19 cellular contexts compared by ENCODE assay signal in the genomic region with DNA sequence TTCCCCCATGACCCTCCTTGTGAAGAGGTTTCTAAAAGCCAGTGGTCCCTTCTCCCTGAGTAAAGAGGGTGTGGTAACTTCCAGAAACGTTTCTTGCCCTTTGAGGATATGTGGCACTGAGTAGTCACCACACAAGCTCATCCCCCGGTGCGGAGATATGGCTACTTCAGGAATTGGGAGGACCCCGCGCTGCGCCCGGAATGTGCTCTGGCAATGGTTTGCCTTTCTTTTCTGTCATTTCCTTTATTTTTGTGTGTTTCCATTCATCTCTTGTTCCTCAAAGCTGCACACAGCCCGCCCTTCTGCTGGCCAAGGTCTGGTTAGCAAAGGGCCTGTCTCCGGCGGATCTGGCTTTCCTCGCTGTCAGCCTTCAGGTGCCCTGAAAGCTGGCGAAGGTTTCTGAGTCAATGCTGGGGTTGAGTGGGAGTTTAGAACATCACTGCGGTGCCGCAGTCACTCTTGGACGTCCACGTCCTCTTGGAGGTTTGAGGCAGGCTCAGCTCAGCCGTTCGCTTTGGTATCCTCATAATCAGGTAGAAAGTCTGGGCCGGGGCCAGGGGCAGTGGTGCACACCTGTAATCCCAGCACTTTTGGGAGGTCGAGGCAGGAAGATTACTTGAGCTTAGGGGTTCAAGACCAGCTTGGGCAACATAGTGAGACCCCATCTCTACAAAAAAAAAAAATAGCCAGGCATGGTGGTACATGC.
"Had no signal": no experiment of that assay in that cellular context is flagged by ENCODE, and none has a peak within 500 bp of the region (broad histone marks: within the 10 kb centered on the region; RNA-seq: fewer than 3 reads in every experiment).

No MANE protein-coding gene starts in this region.

- H3K27ac ChIP-seq: body of pancreas, parathyroid adenoma, upper lobe of left lung had no signal

- H3K4me1 ChIP-seq: body of pancreas, parathyroid adenoma had no signal

- DNase-seq: activated CD4-positive, alpha-beta memory T cell treated with anti-CD3 and anti-CD28 coated beads, Interleukin-2, amount 10 ng/mL, durations not matched to agents 7 days and 5 days; activated CD4-positive, alpha-beta T cell treated with anti-CD3 and anti-CD28 coated beads, Interleukin-2, amount 10 ng/mL, durations not matched to agents 24 days and 14 days; activated effector memory CD4-positive, alpha-beta T cell treated with anti-CD3 and anti-CD28 coated beads, Interleukin-2, amount 50 U/mL, for 16 hours; activated naive CD4-positive, alpha-beta T cell treated with anti-CD3 and anti-CD28 coated beads, Interleukin-2, amount 50 U/mL, for 16 hours; activated naive CD8-positive, alpha-beta T cell treated with anti-CD3 and anti-CD28 coated beads, Interleukin-2, amount 50 U/mL, for 24 hours; body of pancreas; caudate nucleus; effector CD4-positive, alpha-beta T cell; erythroblast; foreskin fibroblast; hypothalamus; naive thymus-derived CD8-positive, alpha-beta T cell; stimulated activated CD4-positive, alpha-beta T cell treated with anti-CD3 and anti-CD28 coated beads, Interleukin-4, amount 100 ng/mL, for 1 hour; stimulated activated naive CD4-positive, alpha-beta T cell treated with Interleukin-2 at 50 U/mL for 16 hours; T-helper 17 cell; upper lobe of left lung had no signal

- H3K4me3 ChIP-seq: body of pancreas, upper lobe of left lung had no signal

- H3K27ac Mint-ChIP-seq: activated CD4-positive, alpha-beta memory T cell treated with anti-CD3 and anti-CD28 coated beads, Interleukin-2, amount 10 ng/mL, durations not matched to agents 7 days and 5 days; activated CD4-positive, alpha-beta T cell treated with anti-CD3 and anti-CD28 coated beads, Interleukin-2, amount 10 ng/mL, durations not matched to agents 24 days and 14 days; activated naive CD8-positive, alpha-beta T cell treated with anti-CD3 and anti-CD28 coated beads, Interleukin-2, amount 50 U/mL, for 24 hours; dendritic cell treated with granulocyte-macrophage colony-stimulating factor and Interleukin-4, amounts not matched to agents 40 ng/mL and 50 ng/mL, for 4 days; T-helper 17 cell had no signal

- H3K4me3 Mint-ChIP-seq: activated CD4-positive, alpha-beta memory T cell treated with anti-CD3 and anti-CD28 coated beads, Interleukin-2, amount 10 ng/mL, durations not matched to agents 7 days and 5 days; activated CD4-positive, alpha-beta T cell treated with anti-CD3 and anti-CD28 coated beads, Interleukin-2, amount 10 ng/mL, durations not matched to agents 24 days and 14 days; activated naive CD8-positive, alpha-beta T cell treated with anti-CD3 and anti-CD28 coated beads, Interleukin-2, amount 50 U/mL, for 24 hours; dendritic cell treated with granulocyte-macrophage colony-stimulating factor and Interleukin-4, amounts not matched to agents 40 ng/mL and 50 ng/mL, for 4 days; naive thymus-derived CD8-positive, alpha-beta T cell; T-helper 17 cell had no signal

- ATAC-seq: activated CD4-positive, CD25-positive, alpha-beta regulatory T cell treated with anti-CD3 and anti-CD28 coated beads, Interleukin-2, amount 50 U/mL, for 24 hours; activated naive CD8-positive, alpha-beta T cell treated with anti-CD3 and anti-CD28 coated beads, Interleukin-2, amount 50 U/mL, for 24 hours; body of pancreas; naive thymus-derived CD8-positive, alpha-beta T cell; T-helper 17 cell had no signal

- H3K9me3 ChIP-seq: body of pancreas, upper lobe of left lung had no signal

- H3K9me3 Mint-ChIP-seq: activated CD4-positive, alpha-beta memory T cell treated with anti-CD3 and anti-CD28 coated beads, Interleukin-2, amount 10 ng/mL, durations not matched to agents 7 days and 5 days; activated CD4-positive, alpha-beta T cell treated with anti-CD3 and anti-CD28 coated beads, Interleukin-2, amount 10 ng/mL, durations not matched to agents 24 days and 14 days; activated naive CD8-positive, alpha-beta T cell treated with anti-CD3 and anti-CD28 coated beads, Interleukin-2, amount 50 U/mL, for 24 hours; dendritic cell treated with granulocyte-macrophage colony-stimulating factor and Interleukin-4, amounts not matched to agents 40 ng/mL and 50 ng/mL, for 4 days; naive thymus-derived CD8-positive, alpha-beta T cell had no signal

- H3K4me1 Mint-ChIP-seq: activated CD4-positive, alpha-beta memory T cell treated with anti-CD3 and anti-CD28 coated beads, Interleukin-2, amount 10 ng/mL, durations not matched to agents 7 days and 5 days; activated CD4-positive, alpha-beta T cell treated with anti-CD3 and anti-CD28 coated beads, Interleukin-2, amount 10 ng/mL, durations not matched to agents 24 days and 14 days; activated naive CD8-positive, alpha-beta T cell treated with anti-CD3 and anti-CD28 coated beads, Interleukin-2, amount 50 U/mL, for 24 hours; naive thymus-derived CD8-positive, alpha-beta T cell had no signal

- H3K9ac ChIP-seq: parathyroid adenoma had no signal

- H3K27me3 ChIP-seq: body of pancreas, upper lobe of left lung had no signal

- H3K27me3 Mint-ChIP-seq: activated CD4-positive, alpha-beta memory T cell treated with anti-CD3 and anti-CD28 coated beads, Interleukin-2, amount 10 ng/mL, durations not matched to agents 7 days and 5 days; activated CD4-positive, alpha-beta T cell treated with anti-CD3 and anti-CD28 coated beads, Interleukin-2, amount 10 ng/mL, durations not matched to agents 24 days and 14 days; activated naive CD8-positive, alpha-beta T cell treated with anti-CD3 and anti-CD28 coated beads, Interleukin-2, amount 50 U/mL, for 24 hours; dendritic cell treated with granulocyte-macrophage colony-stimulating factor and Interleukin-4, amounts not matched to agents 40 ng/mL and 50 ng/mL, for 4 days; naive thymus-derived CD8-positive, alpha-beta T cell; T-helper 17 cell had no signal
